ENCODE assay signal across 14 cellular contexts in genomic region chrX:9622128-9622527, GRCh38.
"Had no signal": no experiment of that assay in that cellular context is flagged by ENCODE, and none has a peak within 500 bp of the region (broad histone marks: within the 10 kb centered on the region; RNA-seq: fewer than 3 reads in every experiment).

No MANE protein-coding gene starts in this region.

- H3K36me3 Mint-ChIP-seq: natural killer cell had no signal

- H3K27me3 Mint-ChIP-seq: dendritic cell treated with granulocyte-macrophage colony-stimulating factor and Interleukin-4, amounts not matched to agents 40 ng/mL and 50 ng/mL, for 4 days; effector memory CD8-positive, alpha-beta T cell; T-cell had no signal

- H3K4me3 Mint-ChIP-seq: dendritic cell treated with granulocyte-macrophage colony-stimulating factor and Interleukin-4, amounts not matched to agents 40 ng/mL and 50 ng/mL, for 4 days; effector memory CD8-positive, alpha-beta T cell; natural killer cell; T-cell had no signal

- H3K27ac Mint-ChIP-seq: dendritic cell treated with granulocyte-macrophage colony-stimulating factor and Interleukin-4, amounts not matched to agents 40 ng/mL and 50 ng/mL, for 4 days; T-cell had no signal

- ATAC-seq: effector memory CD8-positive, alpha-beta T cell; foreskin keratinocyte; natural killer cell; T-cell had no signal

- H3K9me3 Mint-ChIP-seq: dendritic cell treated with granulocyte-macrophage colony-stimulating factor and Interleukin-4, amounts not matched to agents 40 ng/mL and 50 ng/mL, for 4 days; effector memory CD8-positive, alpha-beta T cell; natural killer cell; T-cell had no signal

- DNase-seq: effector memory CD8-positive, alpha-beta T cell; foreskin keratinocyte; glutamatergic neuron; hypothalamus; left ventricle myocardium inferior; mesenchymal stem cell; natural killer cell; SHP77; SK-N-SH; stimulated activated naive CD4-positive, alpha-beta T cell; T-cell; T1000; trophoblast cell had no signal
